1 cellular context compared by ENCODE assay signal in the genomic region with DNA sequence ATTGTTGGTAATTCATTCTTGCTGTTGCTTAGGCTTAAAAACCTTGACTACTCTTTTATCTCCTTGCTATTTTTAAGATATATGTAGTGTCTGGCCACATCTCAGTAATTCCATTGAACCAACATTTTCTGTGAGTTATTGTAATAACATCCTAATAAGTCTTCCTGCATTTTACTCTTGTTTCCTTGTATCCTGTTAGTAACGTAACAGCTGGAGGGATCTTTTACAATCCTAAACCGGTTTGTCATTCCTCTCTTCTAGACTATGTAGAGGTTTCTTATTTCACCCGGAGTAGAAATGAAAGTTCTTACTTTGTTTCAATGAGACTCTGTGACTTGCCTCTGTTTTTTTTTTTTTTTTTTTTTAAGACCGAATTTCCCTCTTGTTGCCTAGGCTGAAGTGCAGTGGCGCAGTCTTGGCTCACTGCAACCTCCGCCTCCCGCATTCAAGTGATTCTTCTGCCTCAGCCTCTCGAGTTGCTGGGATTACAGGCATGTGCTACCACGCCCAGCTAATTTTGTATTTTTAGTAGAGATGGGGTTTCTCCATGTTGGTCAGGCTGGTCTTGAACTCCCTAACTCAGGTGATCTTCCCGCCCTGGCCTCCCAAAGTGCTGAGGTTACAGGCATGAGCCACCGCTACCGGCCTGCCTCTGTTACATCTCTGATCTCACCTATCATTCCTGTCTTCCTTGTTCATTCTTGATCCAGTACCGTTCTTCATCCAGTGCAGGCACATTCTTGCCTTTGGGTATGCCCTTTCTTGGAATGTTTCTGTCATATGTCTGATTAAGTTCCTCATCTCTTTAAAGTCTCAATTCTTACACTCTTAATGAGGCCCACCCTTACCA.
TF ChIP-seq lines count a peak whose summit lies in the region.

No MANE protein-coding gene starts in this region.

TF ChIP-seq in HepG2, 621 proteins besides CTCF, POLR2A, EP300 and RAD21:
- TF ChIP-seq TRIM24 (CRISPR knock-in tag; IDR thresholded peaks at IDR 0.05) = no peak
- TF ChIP-seq ZNF720 (CRISPR knock-in tag; IDR thresholded peaks at IDR 0.05) = no peak
- TF ChIP-seq SIX4 (CRISPR knock-in tag; IDR thresholded peaks at IDR 0.05) = no peak
- no peak for TF ChIP-seq DNMT1 (CRISPR knock-in tag; IDR thresholded peaks at IDR 0.05)
- TF ChIP-seq, protein P1, sequence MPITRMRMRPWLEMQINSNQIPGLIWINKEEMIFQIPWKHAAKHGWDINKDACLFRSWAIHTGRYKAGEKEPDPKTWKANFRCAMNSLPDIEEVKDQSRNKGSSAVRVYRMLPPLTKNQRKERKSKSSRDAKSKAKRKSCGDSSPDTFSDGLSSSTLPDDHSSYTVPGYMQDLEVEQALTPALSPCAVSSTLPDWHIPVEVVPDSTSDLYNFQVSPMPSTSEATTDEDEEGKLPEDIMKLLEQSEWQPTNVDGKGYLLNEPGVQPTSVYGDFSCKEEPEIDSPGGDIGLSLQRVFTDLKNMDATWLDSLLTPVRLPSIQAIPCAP (CRISPR knock-in tag; IDR thresholded peaks at IDR 0.05; ENCODE audit: low read depth) = no peak
- no peak for TF ChIP-seq ISL2 (CRISPR knock-in tag; IDR thresholded peaks at IDR 0.05)
- no peak for TF ChIP-seq SRF (IDR thresholded peaks at IDR 0.05; ENCODE audit: low read depth, low read length)
- no peak for TF ChIP-seq ZBTB8A (CRISPR knock-in tag; IDR thresholded peaks at IDR 0.05; ENCODE audit: borderline replicate concordance, low read depth)
- no peak for TF ChIP-seq ELF1 (CRISPR knock-in tag; IDR thresholded peaks at IDR 0.05)
- no peak for TF ChIP-seq GATA4 (IDR thresholded peaks at IDR 0.05; ENCODE audit: borderline replicate concordance, low read depth)
- no peak for TF ChIP-seq MTF1 (CRISPR knock-in tag; IDR thresholded peaks at IDR 0.05)
- no peak for TF ChIP-seq HOXA9 (CRISPR knock-in tag; IDR thresholded peaks at IDR 0.05; ENCODE audit: borderline replicate concordance)
- TF ChIP-seq, protein P2, sequence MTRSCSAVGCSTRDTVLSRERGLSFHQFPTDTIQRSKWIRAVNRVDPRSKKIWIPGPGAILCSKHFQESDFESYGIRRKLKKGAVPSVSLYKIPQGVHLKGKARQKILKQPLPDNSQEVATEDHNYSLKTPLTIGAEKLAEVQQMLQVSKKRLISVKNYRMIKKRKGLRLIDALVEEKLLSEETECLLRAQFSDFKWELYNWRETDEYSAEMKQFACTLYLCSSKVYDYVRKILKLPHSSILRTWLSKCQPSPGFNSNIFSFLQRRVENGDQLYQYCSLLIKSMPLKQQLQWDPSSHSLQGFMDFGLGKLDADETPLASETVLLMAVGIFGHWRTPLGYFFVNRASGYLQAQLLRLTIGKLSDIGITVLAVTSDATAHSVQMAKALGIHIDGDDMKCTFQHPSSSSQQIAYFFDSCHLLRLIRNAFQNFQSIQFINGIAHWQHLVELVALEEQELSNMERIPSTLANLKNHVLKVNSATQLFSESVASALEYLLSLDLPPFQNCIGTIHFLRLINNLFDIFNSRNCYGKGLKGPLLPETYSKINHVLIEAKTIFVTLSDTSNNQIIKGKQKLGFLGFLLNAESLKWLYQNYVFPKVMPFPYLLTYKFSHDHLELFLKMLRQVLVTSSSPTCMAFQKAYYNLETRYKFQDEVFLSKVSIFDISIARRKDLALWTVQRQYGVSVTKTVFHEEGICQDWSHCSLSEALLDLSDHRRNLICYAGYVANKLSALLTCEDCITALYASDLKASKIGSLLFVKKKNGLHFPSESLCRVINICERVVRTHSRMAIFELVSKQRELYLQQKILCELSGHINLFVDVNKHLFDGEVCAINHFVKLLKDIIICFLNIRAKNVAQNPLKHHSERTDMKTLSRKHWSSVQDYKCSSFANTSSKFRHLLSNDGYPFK (CRISPR knock-in tag; IDR thresholded peaks at IDR 0.05; ENCODE audit: borderline replicate concordance) = no peak
- no peak for TF ChIP-seq ZFP37 (CRISPR knock-in tag; IDR thresholded peaks at IDR 0.05; ENCODE audit: borderline replicate concordance)
- TF ChIP-seq TAF1 (CRISPR knock-in tag; IDR thresholded peaks at IDR 0.05) = no peak
